In genomic region chr20:3672864-3673550, GRCh38 we compare ENCODE assay signal across 19 cellular contexts. TPM values are rescaled to one million over a fixed set of nuclear protein-coding genes. Genes with fewer than 3 reads are reported as not detected.
DNase-seq lines count a peak whose midpoint lies in the region; ATAC-seq, FAIRE-seq and TF ChIP-seq lines count a peak whose summit lies in the region.
"Had no signal": no experiment of that assay in that cellular context is flagged by ENCODE, and none has a peak within 500 bp of the region (broad histone marks: within the 10 kb centered on the region; RNA-seq: fewer than 3 reads in every experiment).

No MANE protein-coding gene starts in this region.

- H3F3A ChIP-seq in neural progenitor cell (ENCODE audit: low read depth) = no peaks in the 10 kb centered on the region

- no peaks in the 10 kb centered on the region for H3K36me3 Mint-ChIP-seq in activated CD8-positive, alpha-beta T cell treated with anti-CD3 and anti-CD28 coated beads for 36 hours (ENCODE audit: low read depth)
- H3K36me3 Mint-ChIP-seq in activated CD8-positive, alpha-beta T cell treated with anti-CD3 and anti-CD28 coated beads, Interleukin-2, amount 10 ng/mL, durations not matched to agents 7 days and 5 days (ENCODE audit: low read depth) = no peaks in the 10 kb centered on the region
- H3K36me3 Mint-ChIP-seq in neural progenitor cell = no peaks in the 10 kb centered on the region
- no peaks in the 10 kb centered on the region for H3K36me3 Mint-ChIP-seq in CD8-positive, alpha-beta T cell
- H3K36me3 Mint-ChIP-seq: CD4-positive, alpha-beta memory T cell had no signal

- DNase-seq in activated CD8-positive, alpha-beta T cell treated with anti-CD3 and anti-CD28 coated beads for 36 hours = peak; percentile 23
- no peak for DNase-seq in activated CD8-positive, alpha-beta T cell treated with anti-CD3 and anti-CD28 coated beads, Interleukin-2, amount 10 ng/mL, durations not matched to agents 7 days and 5 days
- DNase-seq in K562 (ENCODE audit: extremely low read depth in 1 of 4, low spot score in 3 of 4) = no peak
- no peak for DNase-seq in neural progenitor cell (ENCODE audit: low spot score)
- no peak for DNase-seq in kidney glomerular epithelial cell (lab: John Stamatoyannopoulos, UW)
- DNase-seq in spleen = no peak
- no peak for DNase-seq in CD8-positive, alpha-beta T cell
- DNase-seq: activated B cell treated with CpG ODN at 0.5 μM for 24 hours; activated naive CD4-positive, alpha-beta T cell; CD4-positive, alpha-beta memory T cell; EL; NCI-H345; stimulated activated CD4-positive, alpha-beta T cell treated with anti-CD3 and anti-CD28 coated beads, Interleukin-4, amount 100 ng/mL, for 4 hours; transverse colon had no signal

- no peak overlapping the region for H2AFZ ChIP-seq in K562 (ENCODE audit: low read depth, low read length)
- H2AFZ ChIP-seq in neural progenitor cell (replicated peaks) = peak overlapping the region; percentile 24

- H3K4me3 ChIP-seq in HUES48 (ENCODE audit: low read depth, low read length) = peak overlapping the region; percentile 35; the same call in 1 of the 2 replicates
- no peak overlapping the region for H3K4me3 ChIP-seq in K562
- peak overlapping the region; percentile 41 for H3K4me3 ChIP-seq in neural progenitor cell
- peak overlapping the region in 4 of 8 donors; percentile 2 to 54 (median 8) for H3K4me3 ChIP-seq in spleen
- H3K4me3 ChIP-seq in CD8-positive, alpha-beta T cell (ENCODE audit: low read depth, low read length) = no peak overlapping the region
- H3K4me3 ChIP-seq: esophagus muscularis mucosa, transverse colon had no signal

- no peak for TF ChIP-seq CTCF in activated CD8-positive, alpha-beta T cell treated with anti-CD3 and anti-CD28 coated beads for 36 hours (IDR thresholded peaks at IDR 0.05)
- TF ChIP-seq CTCF in K562 (IDR thresholded peaks at IDR 0.05 in 2 of 3, conservative IDR thresholded peaks at IDR 0.05 in 1 of 3; ENCODE audit: insufficient read depth in 2 of 3, low read depth in 1 of 3, low read length in 3 of 3) = no peak
- no peak for TF ChIP-seq CTCF in neural progenitor cell (IDR thresholded peaks at IDR 0.05)
- TF ChIP-seq CTCF in spleen (IDR thresholded peaks at IDR 0.05 in 8 of 11, conservative IDR thresholded peaks at IDR 0.05 in 3 of 11) = no peak
- TF ChIP-seq CTCF in CD8-positive, alpha-beta T cell (IDR thresholded peaks at IDR 0.05) = no peak

- TF ChIP-seq POLR2A in K562 (conservative IDR thresholded peaks at IDR 0.05) (no peak), spleen (IDR thresholded peaks at IDR 0.05) (no peak)

- no peak overlapping the region for H3K27ac ChIP-seq in HUES48 (ENCODE audit: low read depth, low read length)
- no peak overlapping the region for H3K27ac ChIP-seq in K562 (ENCODE audit: extremely low read depth, low read depth, low read length)
- H3K27ac ChIP-seq in neural progenitor cell = no peak overlapping the region
- no peak overlapping the region for H3K27ac ChIP-seq in spleen
- no peak overlapping the region for H3K27ac ChIP-seq in CD8-positive, alpha-beta T cell (ENCODE audit: low read depth, low read length)
- H3K27ac ChIP-seq: esophagus muscularis mucosa, transverse colon had no signal

- POLR2A ChIA-PET in activated CD8-positive, alpha-beta T cell treated with anti-CD3 and anti-CD28 coated beads for 36 hours (lab: Charles Lee) = interaction anchor here (1.0 kb wide), 1 partner anchor 19 kb away, joined by 3 read pairs; no protein-coding TSS in a partner anchor
- POLR2A ChIA-PET in activated CD8-positive, alpha-beta T cell treated with anti-CD3 and anti-CD28 coated beads, Interleukin-2, amount 10 ng/mL, durations not matched to agents 7 days and 5 days (lab: Charles Lee) = interaction anchor here (0.6 kb wide), 1 partner anchor 54 kb away, joined by 3 read pairs; no protein-coding TSS in a partner anchor
- POLR2A ChIA-PET in K562 (lab: Yijun Ruan, JAX) = interaction anchor here (0.6 kb wide), 1 partner anchor 40 kb away, joined by 3 read pairs; the partner anchor contains the start of gene SIGLEC1
- POLR2A ChIA-PET in CD8-positive, alpha-beta T cell (lab: Charles Lee) = no interaction called here

- 0 out of 2 replicates have a peak, but pooled peaks cover 6% of the 10 kb centered on the region for H4K20me1 ChIP-seq in K562 (replicated peaks; ENCODE audit: control insufficient read depth, insufficient read depth, low read length)
- H4K20me1 ChIP-seq in neural progenitor cell (ENCODE audit: low read depth) = no peaks in the 10 kb centered on the region

- peaks cover 2% of the 10 kb centered on the region for H3K4me1 Mint-ChIP-seq in activated CD8-positive, alpha-beta T cell treated with anti-CD3 and anti-CD28 coated beads for 36 hours (ENCODE audit: low read depth)
- peaks cover 7% of the 10 kb centered on the region for H3K4me1 Mint-ChIP-seq in activated CD8-positive, alpha-beta T cell treated with anti-CD3 and anti-CD28 coated beads, Interleukin-2, amount 10 ng/mL, durations not matched to agents 7 days and 5 days (ENCODE audit: low read depth)
- H3K4me1 Mint-ChIP-seq in neural progenitor cell = peaks cover 13% of the 10 kb centered on the region
- H3K4me1 Mint-ChIP-seq in CD8-positive, alpha-beta T cell (ENCODE audit: low read depth) = peaks cover 5% of the 10 kb centered on the region

- H3K79me2 ChIP-seq in K562 (ENCODE audit: control insufficient read depth, insufficient read depth, low read length) = no peaks in the 10 kb centered on the region
- H3K79me2 ChIP-seq in neural progenitor cell (ENCODE audit: low read depth) = no peaks in the 10 kb centered on the region

- no peak for TF ChIP-seq RAD21 in K562 (CRISPR knock-in tag; conservative IDR thresholded peaks at IDR 0.05 in 1 of 2, IDR thresholded peaks at IDR 0.05 in 1 of 2)

- FAIRE-seq in K562 (lab: Jason Lieb, UNC) = no peak
- FAIRE-seq: A204.1, keratinocyte had no signal

- in situ Hi-C loops in K562 (cut with MboI) = no loop called here

- H3K36me3 ChIP-seq in HUES48 (ENCODE audit: control insufficient read depth, insufficient read depth, low read length) (no peaks in the 10 kb centered on the region), K562 (ENCODE audit: control insufficient read depth, insufficient read depth, low read length) (no peaks in the 10 kb centered on the region), neural progenitor cell (no peaks in the 10 kb centered on the region), spleen (no peaks in the 10 kb centered on the region)
- H3K36me3 ChIP-seq in CD8-positive, alpha-beta T cell (ENCODE audit: insufficient read depth, low read length) = no peaks in the 10 kb centered on the region
- H3K36me3 ChIP-seq: transverse colon had no signal

- no peaks in the 10 kb centered on the region for H3K9me3 Mint-ChIP-seq in activated CD8-positive, alpha-beta T cell treated with anti-CD3 and anti-CD28 coated beads for 36 hours
- H3K9me3 Mint-ChIP-seq in activated CD8-positive, alpha-beta T cell treated with anti-CD3 and anti-CD28 coated beads, Interleukin-2, amount 10 ng/mL, durations not matched to agents 7 days and 5 days (ENCODE audit: insufficient read depth) = no peaks in the 10 kb centered on the region
- no peaks in the 10 kb centered on the region for H3K9me3 Mint-ChIP-seq in neural progenitor cell
- no peaks in the 10 kb centered on the region for H3K9me3 Mint-ChIP-seq in CD8-positive, alpha-beta T cell
- H3K9me3 Mint-ChIP-seq: activated B cell treated with CpG ODN at 0.5 μM for 24 hours; T-helper 1 cell treated with Interleukin-12 subunit alpha and Interleukin-12 subunit beta and Interleukin-4 antibody, amounts not matched to agents 30 μg/mL and 1 μg/mL, for 36 hours had no signal

- peaks cover 43% of the 10 kb centered on the region for H3K27me3 Mint-ChIP-seq in activated CD8-positive, alpha-beta T cell treated with anti-CD3 and anti-CD28 coated beads for 36 hours
- peaks cover 67% of the 10 kb centered on the region for H3K27me3 Mint-ChIP-seq in activated CD8-positive, alpha-beta T cell treated with anti-CD3 and anti-CD28 coated beads, Interleukin-2, amount 10 ng/mL, durations not matched to agents 7 days and 5 days (ENCODE audit: low read depth)
- H3K27me3 Mint-ChIP-seq in neural progenitor cell (ENCODE audit: insufficient read depth, low read depth) = peaks cover 18% of the 10 kb centered on the region
- peaks cover 48% of the 10 kb centered on the region for H3K27me3 Mint-ChIP-seq in CD8-positive, alpha-beta T cell (ENCODE audit: low read depth)

- CTCF ChIA-PET in activated CD8-positive, alpha-beta T cell treated with anti-CD3 and anti-CD28 coated beads for 36 hours (lab: Charles Lee) = interaction anchor here (1.1 to 2.4 kb wide), 4 partner anchors 24 to 117 kb away, joined by 3 to 10 read pairs (median 4); no protein-coding TSS in a partner anchor
- CTCF ChIA-PET in activated CD8-positive, alpha-beta T cell treated with anti-CD3 and anti-CD28 coated beads, Interleukin-2, amount 10 ng/mL, durations not matched to agents 7 days and 5 days (lab: Charles Lee) = interaction anchor here (1.2 kb wide), 1 partner anchor 60 kb away, joined by 3 read pairs; no protein-coding TSS in a partner anchor
- CTCF ChIA-PET in K562 (lab: Yijun Ruan, JAX; ENCODE audit: low intra/inter-chr PET ratio) = no interaction called here
- CTCF ChIA-PET in CD8-positive, alpha-beta T cell (lab: Charles Lee) = interaction anchor here (1.1 to 1.5 kb wide), 3 partner anchors 38 to 413 kb away, joined by 3 to 4 read pairs (median 4); no protein-coding TSS in a partner anchor

- H3K9me1 ChIP-seq in K562 (ENCODE audit: control insufficient read depth, insufficient read depth, low read length) = no peaks in the 10 kb centered on the region

- H3K4me3 Mint-ChIP-seq in activated CD8-positive, alpha-beta T cell treated with anti-CD3 and anti-CD28 coated beads for 36 hours = no peak overlapping the region
- no peak overlapping the region for H3K4me3 Mint-ChIP-seq in activated CD8-positive, alpha-beta T cell treated with anti-CD3 and anti-CD28 coated beads, Interleukin-2, amount 10 ng/mL, durations not matched to agents 7 days and 5 days
- H3K4me3 Mint-ChIP-seq in neural progenitor cell = no peak overlapping the region
- H3K4me3 Mint-ChIP-seq in CD8-positive, alpha-beta T cell = no peak overlapping the region
- H3K4me3 Mint-ChIP-seq: activated B cell treated with CpG ODN at 0.5 μM for 24 hours; T-helper 1 cell treated with Interleukin-12 subunit alpha and Interleukin-12 subunit beta and Interleukin-4 antibody, amounts not matched to agents 30 μg/mL and 1 μg/mL, for 36 hours had no signal

- no peak overlapping the region for H3K4me2 ChIP-seq in K562 (ENCODE audit: insufficient read depth, low read length)
- H3K4me2 ChIP-seq in neural progenitor cell = peak overlapping the region; percentile 75

- H3K9me3 ChIP-seq in HUES48 (ENCODE audit: control insufficient read depth, insufficient read depth, low read length) (no peaks in the 10 kb centered on the region), K562 (replicated peaks; ENCODE audit: control insufficient read depth, insufficient read depth, low read depth, low read length) (no peaks in the 10 kb centered on the region), neural progenitor cell (ENCODE audit: low read depth) (no peaks in the 10 kb centered on the region), spleen (no peaks in the 10 kb centered on the region)
- no peaks in the 10 kb centered on the region for H3K9me3 ChIP-seq in CD8-positive, alpha-beta T cell (ENCODE audit: low read length)
- H3K9me3 ChIP-seq: esophagus muscularis mucosa, transverse colon had no signal

- H3K27me3 ChIP-seq in HUES48 (ENCODE audit: control insufficient read depth, insufficient read depth, low read length) (peaks cover 37% of the 10 kb centered on the region), K562 (ENCODE audit: control insufficient read depth in 2 of 2, insufficient read depth in 2 of 2, low read length in 2 of 2) (peaks cover 2 to 44% of the 10 kb centered on the region in 2 experiments; a peak in 3 of 5 replicates), neural progenitor cell (peaks cover 33% of the 10 kb centered on the region), spleen (replicated peaks in 1 of 7) (peaks cover 0 to 91% (median 53%) of the 10 kb centered on the region in 7 donors)
- no peaks in the 10 kb centered on the region for H3K27me3 ChIP-seq in CD8-positive, alpha-beta T cell (ENCODE audit: insufficient read depth, low read length)

- peak; percentile 28 for ATAC-seq in activated CD8-positive, alpha-beta T cell treated with anti-CD3 and anti-CD28 coated beads for 36 hours
- ATAC-seq in activated CD8-positive, alpha-beta T cell treated with anti-CD3 and anti-CD28 coated beads, Interleukin-2, amount 10 ng/mL, durations not matched to agents 7 days and 5 days = no peak
- no peak for ATAC-seq in K562
- no peak for ATAC-seq in CD8-positive, alpha-beta T cell

- H3K9ac ChIP-seq in HUES48 (ENCODE audit: low read depth, low read length) = no peak overlapping the region
- H3K9ac ChIP-seq in K562 (ENCODE audit: insufficient read depth in 1 of 2, low read depth in 2 of 2, low read length in 2 of 2) = no peak overlapping the region
- H3K9ac ChIP-seq in neural progenitor cell = no peak overlapping the region

- no peak overlapping the region for H3K27ac Mint-ChIP-seq in activated CD8-positive, alpha-beta T cell treated with anti-CD3 and anti-CD28 coated beads for 36 hours
- H3K27ac Mint-ChIP-seq in activated CD8-positive, alpha-beta T cell treated with anti-CD3 and anti-CD28 coated beads, Interleukin-2, amount 10 ng/mL, durations not matched to agents 7 days and 5 days = no peak overlapping the region
- no peak overlapping the region for H3K27ac Mint-ChIP-seq in neural progenitor cell
- no peak overlapping the region for H3K27ac Mint-ChIP-seq in CD8-positive, alpha-beta T cell
- H3K27ac Mint-ChIP-seq: activated B cell treated with CpG ODN at 0.5 μM for 24 hours; CD4-positive, alpha-beta memory T cell; T-helper 1 cell treated with Interleukin-12 subunit alpha and Interleukin-12 subunit beta and Interleukin-4 antibody, amounts not matched to agents 30 μg/mL and 1 μg/mL, for 36 hours had no signal

- intact Hi-C loops in activated CD8-positive, alpha-beta T cell treated with anti-CD3 and anti-CD28 coated beads for 36 hours (cut with micrococcal nuclease) = no loop called here
- intact Hi-C loops in K562 (cut with micrococcal nuclease) (loop anchor here (10.0 kb wide), 1 partner anchor 112 kb away; the partner anchor contains the start of genes CENPB and SPEF1), spleen (cut with DNase I; ENCODE audit: low total_unique reads) (no loop called here)
- intact Hi-C loops in CD8-positive, alpha-beta T cell (cut with DNase I, micrococcal nuclease) = no loop called here

- no TSS peak for BruUV-seq in K562 (replicated peaks; lab: Mats Ljungman, UMichigan)

- H3K4me1 ChIP-seq in HUES48 (ENCODE audit: control insufficient read depth, insufficient read depth, low read length) = no peaks in the 10 kb centered on the region
- peaks cover 0 to 30% of the 10 kb centered on the region in 2 experiments; a peak in 2 of 5 replicates for H3K4me1 ChIP-seq in K562 (replicated peaks in 1 of 2; ENCODE audit: control insufficient read depth in 2 of 2, insufficient read depth in 2 of 2, low read length in 2 of 2)
- H3K4me1 ChIP-seq in neural progenitor cell = no peaks in the 10 kb centered on the region
- H3K4me1 ChIP-seq in spleen = peaks cover 0 to 38% (median 25%) of the 10 kb centered on the region in 6 donors
- peaks cover 4% of the 10 kb centered on the region for H3K4me1 ChIP-seq in CD8-positive, alpha-beta T cell (ENCODE audit: insufficient read depth, low read length)

- no peak for TF ChIP-seq EP300 in K562 (IDR thresholded peaks at IDR 0.05; ENCODE audit: low read length)

- WGBS in K562 (ENCODE audit: insufficient coverage, low coverage, missing lambda C conversion rate) = 13% methylated on average over 17 of the region's 56 CpGs
- 21 to 43% (median 27%) methylated on average over 4 to 56 of the region's 56 CpGs for WGBS in spleen, 5 donors

RNA-seq across cellular contexts. Expression of gene ADAM33, which starts 8.8 kb away (rescaled TPM):
- total RNA-seq in activated CD8-positive, alpha-beta T cell treated with anti-CD3 and anti-CD28 coated beads for 36 hours = not detected
- total RNA-seq in activated CD8-positive, alpha-beta T cell treated with anti-CD3 and anti-CD28 coated beads, Interleukin-2, amount 10 ng/mL, durations not matched to agents 7 days and 5 days = not detected
- total RNA-seq in K562 (2011; cell fraction: chromatin; rRNA removed; ENCODE audit: low replicate concordance) = 0.12 TPM in 1 of 2 replicates, not detected in the other
- total RNA-seq in K562 (2011; cell fraction: nucleolus; rRNA removed) = not detected in 2 replicates
- not detected in 2 replicates for total RNA-seq in K562 (2011; cell fraction: nucleoplasm; rRNA removed)
- total RNA-seq in K562 (2014; rRNA removed) = not detected in 2 replicates
- not detected in 2 replicates for total RNA-seq in K562 (2014; rRNA removed; fragmentation: Illumina TruSeq; extraction: Trizol)
- not detected in 2 replicates for total RNA-seq in K562 (2015; rRNA removed; fragmentation: Illumina TruSeq; extraction: Trizol)
- not detected in 2 replicates for total RNA-seq in K562 (2021)
- polyA plus RNA-seq in K562 (2011; rRNA removed) = not detected in 2 replicates
- not detected in 2 replicates for polyA plus RNA-seq in K562 (2011; cell fraction: cytosol; rRNA removed)
- not detected in 2 replicates for polyA plus RNA-seq in K562 (2011; cell fraction: nucleus; rRNA removed)
- polyA plus RNA-seq in K562 (2012) = not detected in 2 replicates
- not detected in 2 replicates for polyA plus RNA-seq in K562 (2014; fragmentation: Illumina TruSeq; extraction: Trizol)
- polyA plus RNA-seq in K562 (2014; fragmentation: Nextera tagmentation; extraction: Ambion mirVana) = not detected
- polyA plus RNA-seq in K562 (2014; rRNA removed) = not detected in 2 replicates
- not detected in 2 replicates for polyA minus RNA-seq in K562 (2011; rRNA and poly(A)+ RNA removed)
- polyA minus RNA-seq in K562 (2011; cell fraction: cytosol; rRNA and poly(A)+ RNA removed) = not detected in 2 replicates
- not detected in 2 replicates for polyA minus RNA-seq in K562 (2011; cell fraction: nucleus; rRNA and poly(A)+ RNA removed)
- total RNA-seq in neural progenitor cell (ENCODE audit: low replicate concordance) = 7.0 and 18.9 TPM in 2 replicates
- 10 to 100 TPM in 3 of 7 donors, 1 to 10 TPM in 4; 4.0 to 10.7 (median 9.1) TPM for total RNA-seq in spleen
- 10 to 100 TPM in 1 of 3 donors, 1 to 10 TPM in 2; 5.9 to 31.6 (median 9.5) TPM for polyA plus RNA-seq in spleen
- not detected for total RNA-seq in CD8-positive, alpha-beta T cell
- total RNA-seq: activated B cell treated with CpG ODN at 0.5 μM for 24 hours; CD4-positive, alpha-beta memory T cell had no signal
- polyA plus RNA-seq: CD4-positive, alpha-beta memory T cell; keratinocyte had no signal

RNA-seq across cellular contexts. Expression of gene GFRA4, which starts 9.8 kb away (rescaled TPM):
- not detected for total RNA-seq in activated CD8-positive, alpha-beta T cell treated with anti-CD3 and anti-CD28 coated beads for 36 hours
- total RNA-seq in activated CD8-positive, alpha-beta T cell treated with anti-CD3 and anti-CD28 coated beads, Interleukin-2, amount 10 ng/mL, durations not matched to agents 7 days and 5 days = not detected
- total RNA-seq in K562 (2011; cell fraction: chromatin; rRNA removed; ENCODE audit: low replicate concordance) = not detected in 2 replicates
- not detected in 2 replicates for total RNA-seq in K562 (2011; cell fraction: nucleolus; rRNA removed)
- not detected in 2 replicates for total RNA-seq in K562 (2011; cell fraction: nucleoplasm; rRNA removed)
- total RNA-seq in K562 (2014; rRNA removed) = not detected in 2 replicates
- not detected in 2 replicates for total RNA-seq in K562 (2014; rRNA removed; fragmentation: Illumina TruSeq; extraction: Trizol)
- not detected in 2 replicates for total RNA-seq in K562 (2015; rRNA removed; fragmentation: Illumina TruSeq; extraction: Trizol)
- total RNA-seq in K562 (2021) = not detected in 2 replicates
- not detected in 2 replicates for polyA plus RNA-seq in K562 (2011; rRNA removed)
- polyA plus RNA-seq in K562 (2011; cell fraction: cytosol; rRNA removed) = not detected in 2 replicates
- not detected in 2 replicates for polyA plus RNA-seq in K562 (2011; cell fraction: nucleus; rRNA removed)
- not detected in 2 replicates for polyA plus RNA-seq in K562 (2012)
- not detected in 2 replicates for polyA plus RNA-seq in K562 (2014; fragmentation: Illumina TruSeq; extraction: Trizol)
- not detected for polyA plus RNA-seq in K562 (2014; fragmentation: Nextera tagmentation; extraction: Ambion mirVana)
- not detected in 2 replicates for polyA plus RNA-seq in K562 (2014; rRNA removed)
- not detected in 2 replicates for polyA minus RNA-seq in K562 (2011; rRNA and poly(A)+ RNA removed)
- not detected in 2 replicates for polyA minus RNA-seq in K562 (2011; cell fraction: cytosol; rRNA and poly(A)+ RNA removed)
- not detected in 2 replicates for polyA minus RNA-seq in K562 (2011; cell fraction: nucleus; rRNA and poly(A)+ RNA removed)
- not detected in 2 replicates for total RNA-seq in neural progenitor cell (ENCODE audit: low replicate concordance)
- not detected for total RNA-seq in spleen
- not detected for polyA plus RNA-seq in spleen
- total RNA-seq in CD8-positive, alpha-beta T cell = not detected
- total RNA-seq: activated B cell treated with CpG ODN at 0.5 μM for 24 hours; CD4-positive, alpha-beta memory T cell; esophagus muscularis mucosa; transverse colon had no signal
- polyA plus RNA-seq: CD4-positive, alpha-beta memory T cell; keratinocyte had no signal

RNA-seq across cellular contexts. Expression of gene SIGLEC1, which starts 39.4 kb away (rescaled TPM):
- total RNA-seq in activated CD8-positive, alpha-beta T cell treated with anti-CD3 and anti-CD28 coated beads for 36 hours = not detected
- total RNA-seq in activated CD8-positive, alpha-beta T cell treated with anti-CD3 and anti-CD28 coated beads, Interleukin-2, amount 10 ng/mL, durations not matched to agents 7 days and 5 days = not detected
- not detected in 2 replicates for total RNA-seq in K562 (2011; cell fraction: chromatin; rRNA removed; ENCODE audit: low replicate concordance)
- total RNA-seq in K562 (2011; cell fraction: nucleolus; rRNA removed) = not detected in 2 replicates
- 0.07 TPM in 1 of 2 replicates, not detected in the other for total RNA-seq in K562 (2011; cell fraction: nucleoplasm; rRNA removed)
- total RNA-seq in K562 (2014; rRNA removed) (0.05 TPM in 1 of 2 replicates, not detected in the other), K562 (2014; rRNA removed; fragmentation: Illumina TruSeq; extraction: Trizol) (not detected in 2 replicates), K562 (2015; rRNA removed; fragmentation: Illumina TruSeq; extraction: Trizol) (not detected in 2 replicates), K562 (2021) (0.04 and 0.07 TPM in 2 replicates), neural progenitor cell (ENCODE audit: low replicate concordance) (not detected in 2 replicates), spleen (10 to 100 TPM in 5 of 7 donors, 1 to 10 TPM in 2; 3.0 to 50.2 (median 21.9) TPM)
- polyA plus RNA-seq in K562 (2011; rRNA removed) (not detected in 2 replicates), K562 (2014; fragmentation: Illumina TruSeq; extraction: Trizol) (not detected in 2 replicates), K562 (2014; fragmentation: Nextera tagmentation; extraction: Ambion mirVana) (not detected), K562 (2014; rRNA removed) (not detected in 2 replicates), spleen (10 to 100 TPM in 2 of 3 donors, 1 to 10 TPM in 1; 8.1 to 18.4 (median 11.0) TPM)
- under 0.01 TPM in 1 of 2 replicates, not detected in the other for polyA plus RNA-seq in K562 (2011; cell fraction: cytosol; rRNA removed)
- 0.01 TPM in 1 of 2 replicates, not detected in the other for polyA plus RNA-seq in K562 (2011; cell fraction: nucleus; rRNA removed)
- 0.01 TPM in 1 of 2 replicates, not detected in the other for polyA plus RNA-seq in K562 (2012)
- 0.04 TPM in 1 of 2 replicates, not detected in the other for polyA minus RNA-seq in K562 (2011; rRNA and poly(A)+ RNA removed)
- polyA minus RNA-seq in K562 (2011; cell fraction: cytosol; rRNA and poly(A)+ RNA removed) = not detected in 2 replicates
- not detected in 2 replicates for polyA minus RNA-seq in K562 (2011; cell fraction: nucleus; rRNA and poly(A)+ RNA removed)
- under 1 TPM; 0.05 to 0.06 TPM for total RNA-seq in CD8-positive, alpha-beta T cell
- total RNA-seq: activated B cell treated with CpG ODN at 0.5 μM for 24 hours had no signal
- polyA plus RNA-seq: CD4-positive, alpha-beta memory T cell; keratinocyte had no signal

RNA-seq across cellular contexts. Expression of gene HSPA12B, which starts 59.5 kb away (rescaled TPM):
- not detected for total RNA-seq in activated CD8-positive, alpha-beta T cell treated with anti-CD3 and anti-CD28 coated beads for 36 hours
- not detected for total RNA-seq in activated CD8-positive, alpha-beta T cell treated with anti-CD3 and anti-CD28 coated beads, Interleukin-2, amount 10 ng/mL, durations not matched to agents 7 days and 5 days
- total RNA-seq in K562 (2011; cell fraction: chromatin; rRNA removed; ENCODE audit: low replicate concordance) = 0.19 TPM in 1 of 2 replicates, not detected in the other
- total RNA-seq in K562 (2011; cell fraction: nucleolus; rRNA removed) = 0.17 TPM in 1 of 2 replicates, not detected in the other
- total RNA-seq in K562 (2011; cell fraction: nucleoplasm; rRNA removed) = not detected in 2 replicates
- total RNA-seq in K562 (2014; rRNA removed) (not detected in 2 replicates), K562 (2014; rRNA removed; fragmentation: Illumina TruSeq; extraction: Trizol) (not detected in 2 replicates), K562 (2015; rRNA removed; fragmentation: Illumina TruSeq; extraction: Trizol) (not detected in 2 replicates), K562 (2021) (0.07 TPM in 1 of 2 replicates, not detected in the other), neural progenitor cell (ENCODE audit: low replicate concordance) (0.15 and 0.71 TPM in 2 replicates), spleen (10 to 100 TPM; 12.6 to 74.0 (median 29.9) TPM)
- polyA plus RNA-seq in K562 (2011; rRNA removed) (not detected in 2 replicates), K562 (2014; fragmentation: Illumina TruSeq; extraction: Trizol) (0.03 TPM in 1 of 2 replicates, not detected in the other), K562 (2014; fragmentation: Nextera tagmentation; extraction: Ambion mirVana) (not detected), K562 (2014; rRNA removed) (not detected in 2 replicates), spleen (10 to 100 TPM in 2 of 3 donors, 1 to 10 TPM in 1; 5.7 to 41.6 (median 21.3) TPM)
- polyA plus RNA-seq in K562 (2011; cell fraction: cytosol; rRNA removed) = 0.03 TPM in 1 of 2 replicates, not detected in the other
- polyA plus RNA-seq in K562 (2011; cell fraction: nucleus; rRNA removed) = 0.07 and 0.21 TPM in 2 replicates
- 0.22 and 0.62 TPM in 2 replicates for polyA plus RNA-seq in K562 (2012)
- 0.06 TPM in 1 of 2 replicates, not detected in the other for polyA minus RNA-seq in K562 (2011; rRNA and poly(A)+ RNA removed)
- polyA minus RNA-seq in K562 (2011; cell fraction: cytosol; rRNA and poly(A)+ RNA removed) = not detected in 2 replicates
- 0.13 TPM in 1 of 2 replicates, not detected in the other for polyA minus RNA-seq in K562 (2011; cell fraction: nucleus; rRNA and poly(A)+ RNA removed)
- not detected for total RNA-seq in CD8-positive, alpha-beta T cell
- total RNA-seq: activated B cell treated with CpG ODN at 0.5 μM for 24 hours; CD4-positive, alpha-beta memory T cell had no signal
- polyA plus RNA-seq: keratinocyte had no signal

Comparison
In these comparisons a context has a peak if more than half of its experiments do, and no peak if none do; other contexts are left out.
1. H3K4me3 ChIP-seq: peak in HUES48 (single experiment) and neural progenitor cell (single experiment); none in K562 (single experiment) and CD8-positive, alpha-beta T cell (single experiment).